10 cellular contexts compared by ENCODE assay signal in genomic region chr2:160417745-160418397, GRCh38.
A peak's percentile ranks its signal among the peaks of the same experiment; 100 is the strongest.
DNase-seq lines count a peak whose midpoint lies in the region; ATAC-seq lines count a peak whose summit lies in the region.
"Had no signal": no experiment of that assay in that cellular context is flagged by ENCODE, and none has a peak within 500 bp of the region (broad histone marks: within the 10 kb centered on the region; RNA-seq: fewer than 3 reads in every experiment).

No MANE protein-coding gene starts in this region.

- peak overlapping the region in 1 of 7 donors; percentile 19 for H3K4me3 Mint-ChIP-seq in CD8-positive, alpha-beta memory T cell
- H3K4me3 Mint-ChIP-seq: IgD-negative memory B cell had no signal

- peaks cover 53 to 78% (median 66%) of the 10 kb centered on the region in 3 donors for H3K4me1 Mint-ChIP-seq in CD8-positive, alpha-beta memory T cell

- H3K27me3 ChIP-seq in CD8-positive, alpha-beta memory T cell (ENCODE audit: insufficient read depth, low read length, poor library complexity, severe bottlenecking), result no peaks in the 10 kb centered on the region
- H3K27me3 ChIP-seq: neutrophil had no signal

- peaks cover 0 to 1% of the 10 kb centered on the region in 2 donors for H3K27me3 Mint-ChIP-seq in CD8-positive, alpha-beta memory T cell

- H3K9me3 Mint-ChIP-seq in CD8-positive, alpha-beta memory T cell, result no peaks in the 10 kb centered on the region

- no peaks in the 10 kb centered on the region for H3K36me3 ChIP-seq in CD8-positive, alpha-beta memory T cell (ENCODE audit: insufficient read depth, low read length)
- peaks cover 3% of the 10 kb centered on the region for H3K36me3 ChIP-seq in mesodermal cell (ENCODE audit: control insufficient read depth, insufficient read depth, low read length)
- H3K36me3 ChIP-seq: neutrophil had no signal

- POLR2A ChIA-PET in CD8-positive, alpha-beta memory T cell (lab: Charles Lee), result no interaction called here

- DNase-seq in CD8-positive, alpha-beta memory T cell, result no peak
- peak; percentile 60 for DNase-seq in Jurkat, Clone E6-1 (ENCODE audit: low read depth, low spot score)
- DNase-seq in astrocyte of the hippocampus (ENCODE audit: low read depth, low spot score) (peak; percentile 85), SHP77 treated with DMSO at 0.1 percent for 48 hours (lab: John Stamatoyannopoulos, UW) (no peak), GM19240 (ENCODE audit: insufficient read length, low spot score) (no peak), DMS 273 (lab: John Stamatoyannopoulos, UW; ENCODE audit: unreplicated experiment) (no peak)

- H3K4me1 ChIP-seq in CD8-positive, alpha-beta memory T cell (ENCODE audit: insufficient read depth, low read length), result peaks cover 35% of the 10 kb centered on the region
- peaks cover 29% of the 10 kb centered on the region for H3K4me1 ChIP-seq in mesodermal cell (ENCODE audit: control insufficient read depth, insufficient read depth, low read length, poor library complexity, severe bottlenecking)

- peak overlapping the region in 5 of 8 donors; percentile 1 to 58 (median 48) for H3K27ac Mint-ChIP-seq in CD8-positive, alpha-beta memory T cell
- H3K27ac Mint-ChIP-seq: IgD-negative memory B cell had no signal

- H3K27ac ChIP-seq in CD8-positive, alpha-beta memory T cell (ENCODE audit: low read depth, low read length), result no peak overlapping the region
- H3K27ac ChIP-seq in mesodermal cell (ENCODE audit: low read depth, low read length, severe bottlenecking), result peak overlapping the region; percentile 32
- H3K27ac ChIP-seq: neutrophil had no signal

- no peak overlapping the region for H3K4me3 ChIP-seq in CD8-positive, alpha-beta memory T cell (ENCODE audit: low read length)
- H3K4me3 ChIP-seq in Jurkat, Clone E6-1 (ENCODE audit: low read length), result no peak overlapping the region
- H3K4me3 ChIP-seq in mesodermal cell (ENCODE audit: extremely low read depth, insufficient read depth, low read length, poor library complexity, severe bottlenecking), result no peak overlapping the region

- H3K36me3 Mint-ChIP-seq in CD8-positive, alpha-beta memory T cell, result no peaks in the 10 kb centered on the region
- H3K36me3 Mint-ChIP-seq: IgD-negative memory B cell had no signal

- H3K9me3 ChIP-seq in CD8-positive, alpha-beta memory T cell (ENCODE audit: low read length), result no peaks in the 10 kb centered on the region
- H3K9me3 ChIP-seq in mesodermal cell (ENCODE audit: control insufficient read depth, low read length), result no peaks in the 10 kb centered on the region
- H3K9me3 ChIP-seq: neutrophil had no signal

- WGBS in mesodermal cell (ENCODE audit: insufficient coverage in 2 of 2), 2 experiments, result 81 to 93% methylated on average over 3 of the region's 6 CpGs

- no peak for ATAC-seq in HG02885 (IDR thresholded peaks at IDR 0.05; ENCODE audit: poor library complexity, unreplicated experiment)

- CTCF ChIA-PET in CD8-positive, alpha-beta memory T cell (lab: Charles Lee), result interaction anchor here (0.9 kb wide), 1 partner anchor 11 kb away, joined by 3 read pairs; no protein-coding TSS in a partner anchor

Comparison
In these comparisons a context has a peak if more than half of its experiments do, and no peak if none do; other contexts are left out.
1. DNase-seq: peak in Jurkat, Clone E6-1 (single experiment) and astrocyte of the hippocampus (single experiment); none in CD8-positive, alpha-beta memory T cell (0 of 5), SHP77 treated with DMSO at 0.1 percent for 48 hours (single experiment), GM19240 (single experiment) and DMS 273 (single experiment).